ENCODE assay signal across 11 cellular contexts in the genomic region with DNA sequence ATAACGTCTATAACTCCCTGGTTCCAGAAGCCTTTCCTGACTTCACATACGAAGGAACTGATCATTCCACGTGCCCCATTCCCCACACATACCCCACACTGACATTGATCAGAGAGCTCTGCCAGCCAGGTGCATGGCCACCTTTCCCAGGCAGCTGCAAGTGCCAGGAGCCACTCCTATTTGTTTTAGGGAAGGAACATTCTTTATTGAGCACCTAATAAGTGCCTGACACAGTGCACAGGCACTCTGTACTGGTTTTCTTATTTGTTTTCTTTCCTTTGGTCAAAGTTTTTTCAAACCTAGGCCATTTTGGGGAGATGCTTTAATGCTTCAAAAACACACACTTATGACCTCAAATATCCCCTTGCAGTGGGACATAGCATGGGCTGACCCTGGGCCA. TPM values are rescaled to one million over a fixed set of nuclear protein-coding genes. Genes with fewer than 3 reads are reported as not detected.
DNase-seq lines count a peak whose midpoint lies in the region; ATAC-seq and TF ChIP-seq lines count a peak whose summit lies in the region.
"Had no signal": no experiment of that assay in that cellular context is flagged by ENCODE, and none has a peak within 500 bp of the region (broad histone marks: within the 10 kb centered on the region; RNA-seq: fewer than 3 reads in every experiment).

No MANE protein-coding gene starts in this region.

- TF ChIP-seq CTCF in OCI-LY1 (IDR thresholded peaks at IDR 0.05; ENCODE audit: low read length) (no peak), lung (IDR thresholded peaks at IDR 0.05; ENCODE audit: control extremely low read depth, extremely low read depth) (no peak)

- no peak overlapping the region for H3K4me2 ChIP-seq in OCI-LY1 (ENCODE audit: low read length)
- H3K4me2 ChIP-seq: A549 had no signal

- H3K4me3 ChIP-seq in right cardiac atrium (ENCODE audit: low read length) (no peak overlapping the region), OCI-LY1 (ENCODE audit: low read depth, low read length, poor library complexity, severe bottlenecking) (no peak overlapping the region), lung (no peak overlapping the region)
- H3K4me3 ChIP-seq: A549, HAP-1 had no signal

- no peaks in the 10 kb centered on the region for H3F3A ChIP-seq in OCI-LY1 (ENCODE audit: insufficient read depth, low read length)

- intact Hi-C loops in right cardiac atrium (cut with DNase I) (no loop called here), left ventricle myocardium superior (cut with micrococcal nuclease) (no loop called here)

- peaks cover 28% of the 10 kb centered on the region for H3K4me1 ChIP-seq in right cardiac atrium (ENCODE audit: control insufficient read depth, insufficient read depth, low read length)
- H3K4me1 ChIP-seq in OCI-LY1 (ENCODE audit: insufficient read depth, low read length, severe bottlenecking), result peaks cover 71% of the 10 kb centered on the region
- H3K4me1 ChIP-seq in lung (ENCODE audit: control insufficient read depth in 2 of 2, insufficient read depth in 2 of 2, low read length in 2 of 2), result peaks cover 16 to 43% of the 10 kb centered on the region in 2 donors
- H3K4me1 ChIP-seq: HAP-1 had no signal

- 84% methylated on average over 3 of the region's 3 CpGs for WGBS in right cardiac atrium
- WGBS in lung, 2 donors, result 72 to 97% methylated on average over 3 of the region's 3 CpGs

- no peaks in the 10 kb centered on the region for H3K9me3 ChIP-seq in right cardiac atrium (ENCODE audit: control insufficient read depth, low read length)
- no peaks in the 10 kb centered on the region for H3K9me3 ChIP-seq in OCI-LY1 (ENCODE audit: low read length)
- no peaks in the 10 kb centered on the region for H3K9me3 ChIP-seq in lung (ENCODE audit: control insufficient read depth in 2 of 2, insufficient read depth in 1 of 2, low read length in 1 of 2)
- H3K9me3 ChIP-seq: A549, BE2C, HAP-1 had no signal

- H3K36me3 ChIP-seq in OCI-LY1 (ENCODE audit: insufficient read depth, low read length) (peaks cover 71% of the 10 kb centered on the region; the same call in 1 of the 2 replicates), lung (ENCODE audit: control insufficient read depth in 2 of 2, insufficient read depth in 2 of 2, low read length in 2 of 2) (peaks cover 0 to under 1% of the 10 kb centered on the region in 2 donors)
- H3K36me3 ChIP-seq: BE2C, HAP-1 had no signal

- DNase-seq in right cardiac atrium (no peak), left ventricle myocardium superior (no peak), lung (ENCODE audit: low spot score) (no peak), HT-29 (ENCODE audit: low spot score) (no peak), cerebellar nuclear complex (lab: John Stamatoyannopoulos, UW) (no peak)
- DNase-seq: BE2C, DMS53, GF-D8 had no signal

- no peak overlapping the region for H3K9ac ChIP-seq in OCI-LY1 (ENCODE audit: low read length)

- H3K9me2 ChIP-seq in OCI-LY1 (ENCODE audit: low read depth, low read length), result no peaks in the 10 kb centered on the region

- H4K20me1 ChIP-seq in OCI-LY1 (ENCODE audit: insufficient read depth, low read length), result no peaks in the 10 kb centered on the region

- H3K27me3 ChIP-seq in right cardiac atrium (ENCODE audit: control insufficient read depth, insufficient read depth) (no peaks in the 10 kb centered on the region), OCI-LY1 (ENCODE audit: insufficient read depth, low read length) (no peaks in the 10 kb centered on the region), lung (ENCODE audit: control insufficient read depth, insufficient read depth) (no peaks in the 10 kb centered on the region)
- H3K27me3 ChIP-seq: BE2C had no signal

- no peak overlapping the region for H2AFZ ChIP-seq in OCI-LY1 (ENCODE audit: low read length)

- H3K27ac ChIP-seq in right cardiac atrium (ENCODE audit: low read length) (peak overlapping the region; percentile 34), OCI-LY1 (ENCODE audit: low read depth, low read length, poor library complexity, severe bottlenecking) (peak overlapping the region; percentile 69), lung (ENCODE audit: low read depth in 1 of 2, low read length in 1 of 2) (peak overlapping the region in 1 of 2 donors; percentile 67)
- H3K27ac ChIP-seq: A549 had no signal

- ATAC-seq in right cardiac atrium (no peak), left ventricle myocardium superior (no peak), lung (ENCODE audit: insufficient read depth, low FRiP score) (peak; percentile 35)
- ATAC-seq: A549 had no signal

- H3K79me2 ChIP-seq in OCI-LY1 (ENCODE audit: insufficient read depth, low read length), result peaks cover 16% of the 10 kb centered on the region; the same call in 1 of the 2 replicates

RNA-seq across cellular contexts. Expression of gene PITPNM2, which starts 50.0 kb away (rescaled TPM):
- 10 to 100 TPM; 19.4 to 26.8 (median 20.9) TPM for total RNA-seq in right cardiac atrium
- 10.8 TPM for polyA plus RNA-seq in right cardiac atrium
- total RNA-seq in left ventricle myocardium superior, result 20.8 TPM
- total RNA-seq in lung, result 10 to 100 TPM; 19.6 to 37.8 TPM
- 10 to 100 TPM in 1 of 2 donors, 1 to 10 TPM in 1; 8.9 to 12.9 TPM for polyA plus RNA-seq in lung
- 0.99 and 1.6 TPM in 2 replicates for total RNA-seq in HT-29 (2014; rRNA removed; shearing (Covaris generic))
